In the genomic region with DNA sequence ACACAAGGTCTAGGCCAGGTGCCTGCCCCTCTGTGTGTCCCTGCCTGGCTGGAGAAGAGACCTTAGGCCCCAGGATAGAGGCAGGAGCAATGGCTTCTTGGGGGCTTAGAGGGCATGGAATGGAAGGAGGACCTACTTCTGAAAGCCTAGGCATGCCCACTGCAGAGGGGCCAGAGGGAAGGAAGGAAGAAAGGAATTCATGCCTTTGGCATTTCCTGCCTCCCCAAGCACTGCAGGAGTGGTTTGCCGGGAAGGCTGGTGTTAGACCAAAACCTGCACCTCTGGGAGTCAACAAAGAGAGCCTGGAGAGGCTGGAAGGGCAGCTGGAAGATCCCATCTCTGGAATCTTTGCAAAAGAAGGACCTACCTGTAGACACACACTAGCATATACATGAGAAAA, we compare ENCODE assay signal across 2 cellular contexts.
TF ChIP-seq lines count a peak whose summit lies in the region.

No MANE protein-coding gene starts in this region.

TF ChIP-seq in SK-N-SH, 30 proteins besides CTCF, POLR2A, EP300 and RAD21 (continued from another document):
- TF ChIP-seq, protein P1, sequence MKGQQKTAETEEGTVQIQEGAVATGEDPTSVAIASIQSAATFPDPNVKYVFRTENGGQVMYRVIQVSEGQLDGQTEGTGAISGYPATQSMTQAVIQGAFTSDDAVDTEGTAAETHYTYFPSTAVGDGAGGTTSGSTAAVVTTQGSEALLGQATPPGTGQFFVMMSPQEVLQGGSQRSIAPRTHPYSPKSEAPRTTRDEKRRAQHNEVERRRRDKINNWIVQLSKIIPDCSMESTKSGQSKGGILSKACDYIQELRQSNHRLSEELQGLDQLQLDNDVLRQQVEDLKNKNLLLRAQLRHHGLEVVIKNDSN (IDR thresholded peaks at IDR 0.05; ENCODE audit: borderline replicate concordance, low read depth), result no peak
- TF ChIP-seq EZH2phosphoT487 (IDR thresholded peaks at IDR 0.05; ENCODE audit: borderline replicate concordance, low read depth) (no peak), NFIC (IDR thresholded peaks at IDR 0.05; ENCODE audit: borderline replicate concordance) (no peak)
- TF ChIP-seq, protein P2, sequence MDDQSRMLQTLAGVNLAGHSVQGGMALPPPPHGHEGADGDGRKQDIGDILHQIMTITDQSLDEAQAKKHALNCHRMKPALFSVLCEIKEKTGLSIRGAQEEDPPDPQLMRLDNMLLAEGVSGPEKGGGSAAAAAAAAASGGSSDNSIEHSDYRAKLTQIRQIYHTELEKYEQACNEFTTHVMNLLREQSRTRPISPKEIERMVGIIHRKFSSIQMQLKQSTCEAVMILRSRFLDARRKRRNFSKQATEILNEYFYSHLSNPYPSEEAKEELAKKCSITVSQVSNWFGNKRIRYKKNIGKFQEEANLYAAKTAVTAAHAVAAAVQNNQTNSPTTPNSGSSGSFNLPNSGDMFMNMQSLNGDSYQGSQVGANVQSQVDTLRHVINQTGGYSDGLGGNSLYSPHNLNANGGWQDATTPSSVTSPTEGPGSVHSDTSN (IDR thresholded peaks at IDR 0.05), result no peak
- TF ChIP-seq, protein P3, sequence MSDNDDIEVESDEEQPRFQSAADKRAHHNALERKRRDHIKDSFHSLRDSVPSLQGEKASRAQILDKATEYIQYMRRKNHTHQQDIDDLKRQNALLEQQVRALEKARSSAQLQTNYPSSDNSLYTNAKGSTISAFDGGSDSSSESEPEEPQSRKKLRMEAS (IDR thresholded peaks at IDR 0.05; ENCODE audit: low read depth), result no peak
TF ChIP-seq in SK-N-SH: peak in this region for 0.

TF ChIP-seq in SK-N-SH treated with all-trans-retinoic acid at 6 μM for 48 hours, 23 proteins besides CTCF, POLR2A, EP300 and RAD21 (continued from another document):
- TF ChIP-seq, protein P4, sequence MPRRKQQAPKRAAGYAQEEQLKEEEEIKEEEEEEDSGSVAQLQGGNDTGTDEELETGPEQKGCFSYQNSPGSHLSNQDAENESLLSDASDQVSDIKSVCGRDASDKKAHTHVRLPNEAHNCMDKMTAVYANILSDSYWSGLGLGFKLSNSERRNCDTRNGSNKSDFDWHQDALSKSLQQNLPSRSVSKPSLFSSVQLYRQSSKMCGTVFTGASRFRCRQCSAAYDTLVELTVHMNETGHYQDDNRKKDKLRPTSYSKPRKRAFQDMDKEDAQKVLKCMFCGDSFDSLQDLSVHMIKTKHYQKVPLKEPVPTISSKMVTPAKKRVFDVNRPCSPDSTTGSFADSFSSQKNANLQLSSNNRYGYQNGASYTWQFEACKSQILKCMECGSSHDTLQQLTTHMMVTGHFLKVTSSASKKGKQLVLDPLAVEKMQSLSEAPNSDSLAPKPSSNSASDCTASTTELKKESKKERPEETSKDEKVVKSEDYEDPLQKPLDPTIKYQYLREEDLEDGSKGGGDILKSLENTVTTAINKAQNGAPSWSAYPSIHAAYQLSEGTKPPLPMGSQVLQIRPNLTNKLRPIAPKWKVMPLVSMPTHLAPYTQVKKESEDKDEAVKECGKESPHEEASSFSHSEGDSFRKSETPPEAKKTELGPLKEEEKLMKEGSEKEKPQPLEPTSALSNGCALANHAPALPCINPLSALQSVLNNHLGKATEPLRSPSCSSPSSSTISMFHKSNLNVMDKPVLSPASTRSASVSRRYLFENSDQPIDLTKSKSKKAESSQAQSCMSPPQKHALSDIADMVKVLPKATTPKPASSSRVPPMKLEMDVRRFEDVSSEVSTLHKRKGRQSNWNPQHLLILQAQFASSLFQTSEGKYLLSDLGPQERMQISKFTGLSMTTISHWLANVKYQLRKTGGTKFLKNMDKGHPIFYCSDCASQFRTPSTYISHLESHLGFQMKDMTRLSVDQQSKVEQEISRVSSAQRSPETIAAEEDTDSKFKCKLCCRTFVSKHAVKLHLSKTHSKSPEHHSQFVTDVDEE (CRISPR knock-in tag; IDR thresholded peaks at IDR 0.05), result no peak
- TF ChIP-seq ZNF70 (CRISPR knock-in tag; IDR thresholded peaks at IDR 0.05) (no peak), SNAI2 (CRISPR knock-in tag; IDR thresholded peaks at IDR 0.05) (no peak), TCF4 (CRISPR knock-in tag; IDR thresholded peaks at IDR 0.05; ENCODE audit: borderline replicate concordance) (no peak), ZNF565 (CRISPR knock-in tag; conservative IDR thresholded peaks at IDR 0.05; ENCODE audit: low read depth) (no peak), OSR1 (CRISPR knock-in tag; IDR thresholded peaks at IDR 0.05) (no peak), ZNF8 (CRISPR knock-in tag; IDR thresholded peaks at IDR 0.05) (no peak), GLIS3 (CRISPR knock-in tag; IDR thresholded peaks at IDR 0.05) (no peak), ZFP3 (CRISPR knock-in tag; IDR thresholded peaks at IDR 0.05) (no peak), CSDC2 (CRISPR knock-in tag; IDR thresholded peaks at IDR 0.05) (no peak), PPARA (CRISPR knock-in tag; IDR thresholded peaks at IDR 0.05; ENCODE audit: borderline replicate concordance) (no peak), ARNTL (CRISPR knock-in tag; IDR thresholded peaks at IDR 0.05; ENCODE audit: borderline replicate concordance, low read depth) (no peak), TOX (CRISPR knock-in tag; IDR thresholded peaks at IDR 0.05; ENCODE audit: borderline replicate concordance) (no peak)
- TF ChIP-seq, protein P5, sequence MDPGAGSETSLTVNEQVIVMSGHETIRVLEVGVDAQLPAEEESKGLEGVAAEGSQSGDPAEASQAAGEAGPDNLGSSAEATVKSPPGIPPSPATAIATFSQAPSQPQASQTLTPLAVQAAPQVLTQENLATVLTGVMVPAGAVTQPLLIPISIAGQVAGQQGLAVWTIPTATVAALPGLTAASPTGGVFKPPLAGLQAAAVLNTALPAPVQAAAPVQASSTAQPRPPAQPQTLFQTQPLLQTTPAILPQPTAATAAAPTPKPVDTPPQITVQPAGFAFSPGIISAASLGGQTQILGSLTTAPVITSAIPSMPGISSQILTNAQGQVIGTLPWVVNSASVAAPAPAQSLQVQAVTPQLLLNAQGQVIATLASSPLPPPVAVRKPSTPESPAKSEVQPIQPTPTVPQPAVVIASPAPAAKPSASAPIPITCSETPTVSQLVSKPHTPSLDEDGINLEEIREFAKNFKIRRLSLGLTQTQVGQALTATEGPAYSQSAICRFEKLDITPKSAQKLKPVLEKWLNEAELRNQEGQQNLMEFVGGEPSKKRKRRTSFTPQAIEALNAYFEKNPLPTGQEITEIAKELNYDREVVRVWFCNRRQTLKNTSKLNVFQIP (CRISPR knock-in tag; IDR thresholded peaks at IDR 0.05; ENCODE audit: borderline replicate concordance, low read depth), result no peak
